Comparison of ENCODE assay signal across 13 cellular contexts in the genomic region with DNA sequence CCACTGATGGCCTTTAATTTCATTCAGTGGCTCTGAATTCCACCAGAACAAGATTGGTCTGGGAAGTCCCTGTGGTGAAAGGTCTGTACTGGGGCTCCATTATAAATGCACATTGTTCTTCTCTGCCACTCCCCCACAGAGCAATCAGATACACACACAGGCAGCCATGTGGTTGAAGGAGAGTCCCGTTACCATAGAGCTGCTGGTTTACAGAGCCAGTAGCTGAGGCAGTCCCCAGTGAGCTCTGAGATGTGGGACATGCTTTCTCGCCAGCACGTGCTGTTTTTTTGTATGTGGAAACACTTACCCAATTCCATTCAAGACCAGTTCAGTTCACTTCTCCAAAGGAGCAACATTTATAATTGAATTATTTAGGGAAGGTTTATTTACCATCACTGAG.
DNase-seq lines count a peak whose midpoint lies in the region; ATAC-seq and TF ChIP-seq lines count a peak whose summit lies in the region.
"Had no signal": no experiment of that assay in that cellular context is flagged by ENCODE, and none has a peak within 500 bp of the region (broad histone marks: within the 10 kb centered on the region; RNA-seq: fewer than 3 reads in every experiment).

No MANE protein-coding gene starts in this region.

- TF ChIP-seq CTCF in foreskin keratinocyte (conservative IDR thresholded peaks at IDR 0.05), result no peak

- H3K4me1 ChIP-seq in foreskin keratinocyte, result no peaks in the 10 kb centered on the region
- H3K4me1 ChIP-seq: transverse colon had no signal

- peak; percentile 46 for DNase-seq in Caki2 (ENCODE audit: low read depth)
- DNase-seq in foreskin melanocyte, result peak; percentile 50
- DNase-seq in immature natural killer cell, result no peak
- DNase-seq in foreskin keratinocyte, result no peak
- DNase-seq in ACHN, result no peak
- DNase-seq in NCI-H82 treated with DMSO at 0.1 percent for 48 hours (lab: John Stamatoyannopoulos, UW; ENCODE audit: unreplicated experiment), result no peak
- DNase-seq: CD4-positive, CD25-positive, alpha-beta regulatory T cell; endodermal cell; GOT3; transverse colon had no signal

- no peak overlapping the region for H3K27ac Mint-ChIP-seq in immature natural killer cell
- H3K27ac Mint-ChIP-seq: CD4-positive, CD25-positive, alpha-beta regulatory T cell; endodermal cell; T-helper 1 cell treated with Interleukin-12 subunit alpha and Interleukin-12 subunit beta and Interleukin-4 antibody, amounts not matched to agents 30 μg/mL and 1 μg/mL, for 36 hours had no signal

- H3K36me3 Mint-ChIP-seq in immature natural killer cell, result no peaks in the 10 kb centered on the region
- H3K36me3 Mint-ChIP-seq: CD4-positive, CD25-positive, alpha-beta regulatory T cell had no signal

- no peaks in the 10 kb centered on the region for H3K4me1 Mint-ChIP-seq in immature natural killer cell
- H3K4me1 Mint-ChIP-seq: CD4-positive, CD25-positive, alpha-beta regulatory T cell had no signal

- H3K27ac ChIP-seq in foreskin keratinocyte, result no peak overlapping the region
- H3K27ac ChIP-seq: transverse colon had no signal

- H3K27me3 ChIP-seq in foreskin keratinocyte, result no peaks in the 10 kb centered on the region
- H3K27me3 ChIP-seq: transverse colon had no signal

- ATAC-seq in GM19397 (IDR thresholded peaks at IDR 0.05; ENCODE audit: unreplicated experiment) (peak; percentile 84), HG03354 (IDR thresholded peaks at IDR 0.05; ENCODE audit: poor library complexity, severe bottlenecking, unreplicated experiment) (peak; percentile 81), foreskin keratinocyte (no peak)

- in situ Hi-C loops in Caki2 (cut with HindIII; ENCODE audit: low pct_unique_long_range_greater_than_20kb, low sequenced_read_pairs), result no loop called here
- in situ Hi-C loops in ACHN (cut with HindIII; ENCODE audit: low pct_ligation_motif_present, low pct_unique_long_range_greater_than_20kb, low sequenced_read_pairs), result no loop called here

- no peak overlapping the region for H3K4me3 Mint-ChIP-seq in immature natural killer cell
- H3K4me3 Mint-ChIP-seq: CD4-positive, CD25-positive, alpha-beta regulatory T cell; endodermal cell; T-helper 1 cell treated with Interleukin-12 subunit alpha and Interleukin-12 subunit beta and Interleukin-4 antibody, amounts not matched to agents 30 μg/mL and 1 μg/mL, for 36 hours had no signal

- peaks cover 0 to 9% (median 5%) of the 10 kb centered on the region in 3 donors for H3K27me3 Mint-ChIP-seq in immature natural killer cell (ENCODE audit: low read depth in 3 of 3)

- H3K9me3 Mint-ChIP-seq in immature natural killer cell, result no peaks in the 10 kb centered on the region
- H3K9me3 Mint-ChIP-seq: endodermal cell; T-helper 1 cell treated with Interleukin-12 subunit alpha and Interleukin-12 subunit beta and Interleukin-4 antibody, amounts not matched to agents 30 μg/mL and 1 μg/mL, for 36 hours had no signal

Comparison
In these comparisons a context has a peak if more than half of its experiments do, and no peak if none do; other contexts are left out.
1. DNase-seq: peak in Caki2 (single experiment) and foreskin melanocyte (single experiment); none in immature natural killer cell (0 of 3), foreskin keratinocyte (0 of 2), ACHN (single experiment) and NCI-H82 treated with DMSO at 0.1 percent for 48 hours (single experiment).